In genomic region chr17:17605747-17606083, GRCh38 we compare ENCODE assay signal across 17 cellular contexts. TPM values are rescaled to one million over a fixed set of nuclear protein-coding genes. Genes with fewer than 3 reads are reported as not detected.
A peak's percentile ranks its signal among the peaks of the same experiment; 100 is the strongest.
DNase-seq lines count a peak whose midpoint lies in the region; ATAC-seq and TF ChIP-seq lines count a peak whose summit lies in the region.
"Had no signal": no experiment of that assay in that cellular context is flagged by ENCODE, and none has a peak within 500 bp of the region (broad histone marks: within the 10 kb centered on the region; RNA-seq: fewer than 3 reads in every experiment).

No MANE protein-coding gene starts in this region.

- ATAC-seq in HG03520 (IDR thresholded peaks at IDR 0.05; ENCODE audit: unreplicated experiment) = no peak
- ATAC-seq: activated CD8-positive, alpha-beta T cell treated with anti-CD3 and anti-CD28 coated beads for 36 hours had no signal

- peaks cover 14% of the 10 kb centered on the region for H3K4me1 ChIP-seq in skeletal muscle satellite cell (ENCODE audit: control insufficient read depth, insufficient read depth, low read length)

- H3K9ac ChIP-seq in skeletal muscle satellite cell (ENCODE audit: low read depth, low read length) = no peak overlapping the region

- DNase-seq in DMS 273 (lab: John Stamatoyannopoulos, UW; ENCODE audit: unreplicated experiment) (peak; percentile 44), DMS 273 treated with DMSO at 0.1 percent for 48 hours (lab: John Stamatoyannopoulos, UW) (no peak), MV-4-11 (lab: John Stamatoyannopoulos, UW) (peak; percentile 41), fibroblast of peridontal ligament (ENCODE audit: extremely low read depth) (peak; percentile 65), hippocampal formation (lab: John Stamatoyannopoulos, UW) (no peak), glutamatergic neuron (no peak)
- DNase-seq: activated CD8-positive, alpha-beta T cell treated with anti-CD3 and anti-CD28 coated beads for 36 hours; activated gamma-delta T cell; endodermal cell; heart left ventricle; NCI-H1930; NK-92 treated with Interleukin-12 subunit alpha and Interleukin-12 subunit beta, amount 100 ng/mL, for 24 hours; nucleus accumbens; SJCRH30; substantia nigra had no signal

- no peak overlapping the region for H3K4me3 ChIP-seq in skeletal muscle satellite cell (ENCODE audit: low read length)
- H3K4me3 ChIP-seq: heart left ventricle, SJCRH30 had no signal

- no peak overlapping the region for H3K27ac Mint-ChIP-seq in glutamatergic neuron (ENCODE audit: unreplicated experiment)
- H3K27ac Mint-ChIP-seq: activated CD8-positive, alpha-beta T cell treated with anti-CD3 and anti-CD28 coated beads for 36 hours; endodermal cell had no signal

- peaks cover 3% of the 10 kb centered on the region for H3K27me3 ChIP-seq in skeletal muscle satellite cell (ENCODE audit: control insufficient read depth, insufficient read depth, low read length)
- H3K27me3 ChIP-seq: heart left ventricle, SJCRH30 had no signal

- peaks cover 3% of the 10 kb centered on the region for H3K27me3 Mint-ChIP-seq in glutamatergic neuron (ENCODE audit: unreplicated experiment)
- H3K27me3 Mint-ChIP-seq: activated CD8-positive, alpha-beta T cell treated with anti-CD3 and anti-CD28 coated beads for 36 hours had no signal

- no peaks in the 10 kb centered on the region for H3K9me3 ChIP-seq in skeletal muscle satellite cell (replicated peaks; ENCODE audit: low read length)
- H3K9me3 ChIP-seq: heart left ventricle, SJCRH30 had no signal

- H3K4me2 ChIP-seq in skeletal muscle satellite cell (ENCODE audit: low read length) = peak overlapping the region; percentile 2

- no peaks in the 10 kb centered on the region for H3K36me3 Mint-ChIP-seq in glutamatergic neuron (ENCODE audit: unreplicated experiment)

- no peaks in the 10 kb centered on the region for H3K36me3 ChIP-seq in skeletal muscle satellite cell (ENCODE audit: insufficient read depth, low read length)
- H3K36me3 ChIP-seq: heart left ventricle, SJCRH30 had no signal

- peaks cover 23% of the 10 kb centered on the region for H3K4me1 Mint-ChIP-seq in glutamatergic neuron (ENCODE audit: low read depth, unreplicated experiment)

- H3K9me3 Mint-ChIP-seq in glutamatergic neuron (ENCODE audit: unreplicated experiment) = peaks cover 6% of the 10 kb centered on the region
- H3K9me3 Mint-ChIP-seq: activated CD8-positive, alpha-beta T cell treated with anti-CD3 and anti-CD28 coated beads for 36 hours had no signal

- no peak overlapping the region for H3K4me3 Mint-ChIP-seq in glutamatergic neuron (ENCODE audit: unreplicated experiment)
- H3K4me3 Mint-ChIP-seq: activated CD8-positive, alpha-beta T cell treated with anti-CD3 and anti-CD28 coated beads for 36 hours; endodermal cell had no signal

- TF ChIP-seq CTCF in glutamatergic neuron (IDR thresholded peaks at IDR 0.05; ENCODE audit: partially characterized antibody, unreplicated experiment) = no peak

RNA-seq across cellular contexts. Expression of gene PEMT, which starts 14.2 kb away (rescaled TPM):
- 38.8 and 54.2 TPM in 2 replicates for total RNA-seq in skeletal muscle satellite cell (2012; rRNA removed)
- total RNA-seq in glutamatergic neuron (ENCODE audit: unreplicated experiment) = 24.0 TPM

Comparison
In these comparisons a context has a peak if more than half of its experiments do, and no peak if none do; other contexts are left out.
1. DNase-seq: peak in DMS 273 (single experiment), MV-4-11 (single experiment) and fibroblast of peridontal ligament (single experiment); none in DMS 273 treated with DMSO at 0.1 percent for 48 hours (single experiment), hippocampal formation (0 of 2) and glutamatergic neuron (single experiment).